In genomic region chr1:240244968-240245628, GRCh38 we compare ENCODE assay signal across 20 cellular contexts.
DNase-seq lines count a peak whose midpoint lies in the region; ATAC-seq and TF ChIP-seq lines count a peak whose summit lies in the region.
"Had no signal": no experiment of that assay in that cellular context is flagged by ENCODE, and none has a peak within 500 bp of the region (broad histone marks: within the 10 kb centered on the region; RNA-seq: fewer than 3 reads in every experiment).

No MANE protein-coding gene starts in this region.

- TF ChIP-seq CTCF in BJ (IDR thresholded peaks at IDR 0.05; ENCODE audit: insufficient read depth, low read depth, low read length) (no peak), epithelial cell of esophagus (IDR thresholded peaks at IDR 0.05; ENCODE audit: insufficient read depth, low read depth, low read length, missing control alignments) (no peak), osteocyte (IDR thresholded peaks at IDR 0.05) (no peak)

- ATAC-seq in HG03045 (IDR thresholded peaks at IDR 0.05; ENCODE audit: unreplicated experiment) = no peak
- ATAC-seq: GM12878 had no signal

- H3K4me3 ChIP-seq in BJ (ENCODE audit: low read depth, low read length) = no peak overlapping the region
- no peak overlapping the region for H3K4me3 ChIP-seq in epithelial cell of esophagus (ENCODE audit: low read length)
- H3K4me3 ChIP-seq: adrenal gland, esophagus muscularis mucosa, GM12878, left ventricle myocardium inferior, uterus had no signal

- H3K4me3 Mint-ChIP-seq in osteocyte (ENCODE audit: unreplicated experiment) = no peak overlapping the region
- H3K4me3 Mint-ChIP-seq: activated CD4-positive, alpha-beta memory T cell treated with anti-CD3 and anti-CD28 coated beads for 36 hours; stimulated activated naive CD8-positive, alpha-beta T cell treated with anti-CD3 and anti-CD28 coated beads, Interleukin-15, Interleukin-2, amounts not matched to agents 100 ng/mL and 50 ng/mL, for 24 hours had no signal

- H3K27ac Mint-ChIP-seq in osteocyte (ENCODE audit: unreplicated experiment) = peak overlapping the region; percentile 2
- H3K27ac Mint-ChIP-seq: activated CD4-positive, alpha-beta memory T cell treated with anti-CD3 and anti-CD28 coated beads for 36 hours; stimulated activated naive CD8-positive, alpha-beta T cell treated with anti-CD3 and anti-CD28 coated beads, Interleukin-15, Interleukin-2, amounts not matched to agents 100 ng/mL and 50 ng/mL, for 24 hours had no signal

- H3K27me3 Mint-ChIP-seq in osteocyte (ENCODE audit: unreplicated experiment) = no peaks in the 10 kb centered on the region
- H3K27me3 Mint-ChIP-seq: stimulated activated naive CD8-positive, alpha-beta T cell treated with anti-CD3 and anti-CD28 coated beads, Interleukin-15, Interleukin-2, amounts not matched to agents 100 ng/mL and 50 ng/mL, for 24 hours had no signal

- no peaks in the 10 kb centered on the region for H3K27me3 ChIP-seq in BJ (ENCODE audit: control insufficient read depth, insufficient read depth, low read length)
- H3K27me3 ChIP-seq: adrenal gland, esophagus muscularis mucosa, uterus had no signal

- H3K4me1 Mint-ChIP-seq in osteocyte (ENCODE audit: unreplicated experiment) = peaks cover 37% of the 10 kb centered on the region

- H3K36me3 Mint-ChIP-seq in osteocyte (ENCODE audit: unreplicated experiment) = peaks cover 8% of the 10 kb centered on the region
- H3K36me3 Mint-ChIP-seq: activated CD4-positive, alpha-beta memory T cell treated with anti-CD3 and anti-CD28 coated beads for 36 hours had no signal

- peaks cover 13% of the 10 kb centered on the region for H3K9me3 Mint-ChIP-seq in osteocyte (ENCODE audit: unreplicated experiment)

- CTCF ChIA-PET in BJ (lab: Yijun Ruan, JAX) = no interaction called here

- DNase-seq in BJ (ENCODE audit: low read depth) (peak; percentile 69), M059J (ENCODE audit: low read depth) (peak; percentile 73), epithelial cell of esophagus (ENCODE audit: low read depth) (peak; percentile 35), osteocyte (ENCODE audit: extremely low spot score, unreplicated experiment) (no peak), COLO829 (ENCODE audit: low spot score) (no peak)
- DNase-seq in activated effector memory CD4-positive, alpha-beta T cell treated with Interleukin-2 at 50 U/mL for 16 hours = no peak
- DNase-seq in stimulated activated CD4-positive, alpha-beta T cell treated with anti-CD3 and anti-CD28 coated beads, Interleukin-2, amount 100 ng/mL, for 48 hours = no peak
- DNase-seq: activated CD4-positive, alpha-beta memory T cell treated with anti-CD3 and anti-CD28 coated beads for 36 hours; adrenal gland; dermis blood vessel endothelial cell; DMS79 treated with DMSO at 0.1 percent for 48 hours; left ventricle myocardium inferior; MM.1S; NCI-H2029; NCI-H526; uterus had no signal

- POLR2A ChIA-PET in BJ (lab: Charles Lee) = interaction anchor here (0.5 to 1.0 kb wide), 3 partner anchors 11 to 106 kb away, joined by 3 to 6 read pairs (median 6); no protein-coding TSS in a partner anchor

- no peaks in the 10 kb centered on the region for H3K36me3 ChIP-seq in BJ (ENCODE audit: control insufficient read depth, insufficient read depth, low read length)
- H3K36me3 ChIP-seq: adrenal gland, esophagus muscularis mucosa, left ventricle myocardium inferior, uterus had no signal

Comparison
In these comparisons a context has a peak if more than half of its experiments do, and no peak if none do; other contexts are left out.
1. DNase-seq: peak in BJ (single experiment), M059J (single experiment) and epithelial cell of esophagus (single experiment); none in osteocyte (single experiment), activated effector memory CD4-positive, alpha-beta T cell treated with Interleukin-2 at 50 U/mL for 16 hours (single experiment), stimulated activated CD4-positive, alpha-beta T cell treated with anti-CD3 and anti-CD28 coated beads, Interleukin-2, amount 100 ng/mL, for 48 hours (0 of 2) and COLO829 (single experiment).